In genomic region chr14:68956728-68957127, GRCh38 we compare ENCODE assay signal across 11 cellular contexts. TPM values are rescaled to one million over a fixed set of nuclear protein-coding genes. Genes with fewer than 3 reads are reported as not detected.
DNase-seq lines count a peak whose midpoint lies in the region; ATAC-seq and TF ChIP-seq lines count a peak whose summit lies in the region.
"Had no signal": no experiment of that assay in that cellular context is flagged by ENCODE, and none has a peak within 500 bp of the region (broad histone marks: within the 10 kb centered on the region; RNA-seq: fewer than 3 reads in every experiment).

No MANE protein-coding gene starts in this region.

- H3K36me3 Mint-ChIP-seq in chondrocyte (ENCODE audit: low read depth), result peaks cover 17% of the 10 kb centered on the region
- peaks cover 0 to 32% (median 3%) of the 10 kb centered on the region in 3 donors for H3K36me3 Mint-ChIP-seq in naive thymus-derived CD8-positive, alpha-beta T cell

- H3K9me3 ChIP-seq in GM23248 (ENCODE audit: low read depth), result no peaks in the 10 kb centered on the region

- peak overlapping the region; percentile 10; the same call in 1 of the 2 replicates for H3K9ac ChIP-seq in GM23248

- H3K27ac Mint-ChIP-seq in chondrocyte (ENCODE audit: unreplicated experiment), result peak overlapping the region; percentile 96
- H3K27ac Mint-ChIP-seq in naive thymus-derived CD8-positive, alpha-beta T cell, result peak overlapping the region; percentile 88 to 100 (median 94)
- H3K27ac Mint-ChIP-seq: activated B cell treated with CpG ODN at 0.5 μM for 24 hours had no signal

- no peak for TF ChIP-seq CTCF in chondrocyte (IDR thresholded peaks at IDR 0.05)

- no peaks in the 10 kb centered on the region for H3K9me3 Mint-ChIP-seq in chondrocyte (ENCODE audit: low read depth)
- H3K9me3 Mint-ChIP-seq in naive thymus-derived CD8-positive, alpha-beta T cell, result no peaks in the 10 kb centered on the region
- H3K9me3 Mint-ChIP-seq: activated B cell treated with CpG ODN at 0.5 μM for 24 hours; CD4-positive, alpha-beta memory T cell had no signal

- H3K27me3 Mint-ChIP-seq in chondrocyte (ENCODE audit: low read depth), result no peaks in the 10 kb centered on the region
- H3K27me3 Mint-ChIP-seq in naive thymus-derived CD8-positive, alpha-beta T cell, result no peaks in the 10 kb centered on the region
- H3K27me3 Mint-ChIP-seq: CD4-positive, alpha-beta memory T cell had no signal

- in situ Hi-C loops in GM23248 (cut with MboI), result no loop called here

- WGBS in GM23248 (ENCODE audit: low coverage in 1 of 2, low lambda C conversion rate in 2 of 2, missing lambda C conversion rate in 2 of 2), 2 experiments, result 19 to 22% methylated on average over 3 of the region's 3 CpGs

- H3K4me1 ChIP-seq in ACC112 (ENCODE audit: control insufficient read depth, insufficient read depth, low read length, unreplicated experiment) (peaks cover 91% of the 10 kb centered on the region), GM23248 (ENCODE audit: insufficient read depth) (peaks cover 84% of the 10 kb centered on the region)

- H3F3A ChIP-seq in GM23248 (ENCODE audit: insufficient read depth), result peaks cover 96% of the 10 kb centered on the region

- H3K27me3 ChIP-seq in ACC112 (ENCODE audit: insufficient read depth, low read length) (no peaks in the 10 kb centered on the region), GM23248 (replicated peaks; ENCODE audit: insufficient read depth) (no peaks in the 10 kb centered on the region)

- peak overlapping the region; percentile 11 for H3K4me3 Mint-ChIP-seq in chondrocyte (ENCODE audit: unreplicated experiment)
- H3K4me3 Mint-ChIP-seq in naive thymus-derived CD8-positive, alpha-beta T cell, result peak overlapping the region; percentile 52 to 87 (median 76)
- H3K4me3 Mint-ChIP-seq: activated B cell treated with CpG ODN at 0.5 μM for 24 hours; CD4-positive, alpha-beta memory T cell had no signal

- DNase-seq in GM23248, result peak; percentile 63
- no peak for DNase-seq in chondrocyte (ENCODE audit: low spot score)
- DNase-seq in naive thymus-derived CD8-positive, alpha-beta T cell, result no peak
- no peak for DNase-seq in HPDE6-E6E7 (ENCODE audit: extremely low spot score)
- no peak for DNase-seq in NCI-H2081 (lab: John Stamatoyannopoulos, UW)
- DNase-seq in NCI-H2081 treated with DMSO at 0.1 percent for 48 hours (lab: John Stamatoyannopoulos, UW), result no peak
- DNase-seq: activated B cell treated with CpG ODN at 0.5 μM for 24 hours; CD4-positive, alpha-beta memory T cell; small intestine had no signal

- no peak for ATAC-seq in naive thymus-derived CD8-positive, alpha-beta T cell
- ATAC-seq in HG03196 (IDR thresholded peaks at IDR 0.05; ENCODE audit: unreplicated experiment), result no peak

- H4K20me1 ChIP-seq in GM23248 (ENCODE audit: insufficient read depth), result peaks cover 48% of the 10 kb centered on the region

- H2AFZ ChIP-seq in ACC112 (ENCODE audit: low read length, unreplicated experiment), result no peak overlapping the region
- H2AFZ ChIP-seq in GM23248, result no peak overlapping the region

- POLR2A ChIA-PET in naive thymus-derived CD8-positive, alpha-beta T cell (lab: Charles Lee), result interaction anchor here (0.8 to 27.2 kb wide), 5 partner anchors 6 to 24 kb away, joined by 3 to 469 read pairs (median 446); partner anchors contain the start of gene ACTN1

- peaks cover 97% of the 10 kb centered on the region for H3K4me1 Mint-ChIP-seq in chondrocyte (ENCODE audit: low read depth)
- H3K4me1 Mint-ChIP-seq in naive thymus-derived CD8-positive, alpha-beta T cell, result peaks cover 52 to 97% (median 92%) of the 10 kb centered on the region in 4 donors
- H3K4me1 Mint-ChIP-seq: activated B cell treated with CpG ODN at 0.5 μM for 24 hours had no signal

- H3K4me2 ChIP-seq in GM23248 (ENCODE audit: unreplicated experiment), result peak overlapping the region; percentile 48

- H3K4me3 ChIP-seq in ACC112 (ENCODE audit: low read depth, low read length), result peak overlapping the region; percentile 5; the same call in 1 of the 2 replicates
- H3K4me3 ChIP-seq in GM23248, result peak overlapping the region; percentile 23; the same call in 1 of the 2 replicates

- H3K36me3 ChIP-seq in ACC112 (ENCODE audit: insufficient read depth, low read length), result peaks cover 9% of the 10 kb centered on the region; the same call in 1 of the 2 replicates
- H3K36me3 ChIP-seq in GM23248 (ENCODE audit: low read depth), result peaks cover 6% of the 10 kb centered on the region; the same call in 1 of the 2 replicates

- no peaks in the 10 kb centered on the region for H3K9me2 ChIP-seq in GM23248 (ENCODE audit: insufficient read depth)

- H3K27ac ChIP-seq in ACC112 (ENCODE audit: low read depth, low read length) (peak overlapping the region; percentile 69), GM23248 (peak overlapping the region; percentile 76)

- H3K79me2 ChIP-seq in ACC112 (ENCODE audit: control insufficient read depth, insufficient read depth, low read length, unreplicated experiment), result peaks cover 94% of the 10 kb centered on the region
- H3K79me2 ChIP-seq in GM23248 (ENCODE audit: insufficient read depth), result peaks cover 100% of the 10 kb centered on the region

RNA-seq across cellular contexts. Expression of gene ACTN1, which starts 22.4 kb away (rescaled TPM):
- total RNA-seq in GM23248 (2014; rRNA removed; shearing (Covaris generic)), result 403 and 414 TPM in 2 replicates
- polyA plus RNA-seq in GM23248 (2016; fragmentation: Nextera tagmentation; extraction: Ambion mirVana), result 593 and 597 TPM in 2 replicates
- 808 to 1,105 TPM (median 1,102 TPM) in 3 replicates for total RNA-seq in chondrocyte
- total RNA-seq in naive thymus-derived CD8-positive, alpha-beta T cell, result 100 to 1,000 TPM; 333 to 341 TPM
- polyA plus RNA-seq in naive thymus-derived CD8-positive, alpha-beta T cell, result 100 to 1,000 TPM; 144 to 436 (median 267) TPM
